In genomic region chr16:18816286-18816685, GRCh38 we compare ENCODE assay signal across 25 cellular contexts.
"Had no signal": no experiment of that assay in that cellular context is flagged by ENCODE, and none has a peak within 500 bp of the region (broad histone marks: within the 10 kb centered on the region; RNA-seq: fewer than 3 reads in every experiment).

No MANE protein-coding gene starts in this region.

- H3K9me3 Mint-ChIP-seq: activated naive CD4-positive, alpha-beta T cell treated with anti-CD3 and anti-CD28 coated beads for 36 hours; activated T-helper 1 cell treated with anti-CD3 and anti-CD28 coated beads, Interleukin-12 subunit alpha, Interleukin-12 subunit beta, Interleukin-2, Interleukin-4 antibody, amounts not matched to agents 30 ng/mL and 10 ng/mL and 1 ng/mL, durations not matched to agents 14 hours and 24 hours and 36 hours; naive B cell; stimulated activated naive CD8-positive, alpha-beta T cell treated with anti-CD3 and anti-CD28 coated beads, Interleukin-15, Interleukin-2, amounts not matched to agents 100 ng/mL and 50 ng/mL, for 24 hours; T-helper 1 cell treated with Interleukin-12 subunit alpha and Interleukin-12 subunit beta and Interleukin-4 antibody, amounts not matched to agents 30 μg/mL and 1 μg/mL, for 36 hours; type B pancreatic cell had no signal

- H3K4me3 Mint-ChIP-seq: activated naive CD4-positive, alpha-beta T cell treated with anti-CD3 and anti-CD28 coated beads for 36 hours; activated T-helper 1 cell treated with anti-CD3 and anti-CD28 coated beads, Interleukin-12 subunit alpha, Interleukin-12 subunit beta, Interleukin-2, Interleukin-4 antibody, amounts not matched to agents 30 ng/mL and 10 ng/mL and 1 ng/mL, durations not matched to agents 14 hours and 24 hours and 36 hours; naive B cell; stimulated activated naive CD8-positive, alpha-beta T cell treated with anti-CD3 and anti-CD28 coated beads, Interleukin-15, Interleukin-2, amounts not matched to agents 100 ng/mL and 50 ng/mL, for 24 hours; T-helper 1 cell treated with Interleukin-12 subunit alpha and Interleukin-12 subunit beta and Interleukin-4 antibody, amounts not matched to agents 30 μg/mL and 1 μg/mL, for 36 hours; type B pancreatic cell had no signal

- H3K4me3 ChIP-seq: right lobe of liver, skin epidermis, uterus had no signal

- H3K4me1 ChIP-seq: right lobe of liver, uterus had no signal

- H3K27ac Mint-ChIP-seq: activated naive CD4-positive, alpha-beta T cell treated with anti-CD3 and anti-CD28 coated beads for 36 hours; naive B cell; stimulated activated naive CD8-positive, alpha-beta T cell treated with anti-CD3 and anti-CD28 coated beads, Interleukin-15, Interleukin-2, amounts not matched to agents 100 ng/mL and 50 ng/mL, for 24 hours; T-helper 1 cell treated with Interleukin-12 subunit alpha and Interleukin-12 subunit beta and Interleukin-4 antibody, amounts not matched to agents 30 μg/mL and 1 μg/mL, for 36 hours; type B pancreatic cell had no signal

- H3K27me3 Mint-ChIP-seq: naive B cell; stimulated activated naive CD8-positive, alpha-beta T cell treated with anti-CD3 and anti-CD28 coated beads, Interleukin-15, Interleukin-2, amounts not matched to agents 100 ng/mL and 50 ng/mL, for 24 hours; type B pancreatic cell had no signal

- ATAC-seq: esophagus mucosa, left ventricle myocardium superior, right lobe of liver had no signal

- FAIRE-seq: astrocyte had no signal

- H3K27ac ChIP-seq: brain microvascular endothelial cell, right lobe of liver, skin epidermis, uterus had no signal

- DNase-seq: activated CD4-positive, alpha-beta T cell treated with anti-CD3 and anti-CD28 coated beads, Interleukin-2, amount 50 U/mL, for 1 hour; activated CD4-positive, CD25-positive, alpha-beta regulatory T cell treated with anti-CD3 and anti-CD28 coated beads, Interleukin-2, amount 50 U/mL, for 72 hours; activated effector memory CD4-positive, alpha-beta T cell treated with anti-CD3 and anti-CD28 coated beads, Interleukin-2, amount 50 U/mL, for 16 hours; activated naive CD4-positive, alpha-beta T cell treated with anti-CD3 and anti-CD28 coated beads for 36 hours; amniotic stem cell; brain microvascular endothelial cell; foreskin fibroblast; glutamatergic neuron; islet precursor cell; left ventricle myocardium superior; naive B cell; posterior cingulate gyrus; right lobe of liver; stimulated activated CD4-positive, alpha-beta T cell treated with anti-CD3 and anti-CD28 coated beads, Interleukin-12 subunit alpha, Interleukin-12 subunit beta, amount 100 ng/mL, for 4 hours; stimulated activated CD4-positive, alpha-beta T cell treated with anti-CD3 and anti-CD28 coated beads, Interleukin-4, amount 100 ng/mL, for 1 hour; SW 1271; T-helper 9 cell; uterus had no signal

- H3K27me3 ChIP-seq: brain microvascular endothelial cell, right lobe of liver, uterus had no signal

- H3K9me3 ChIP-seq: right lobe of liver, uterus had no signal
